17 cellular contexts compared by ENCODE assay signal in the genomic region with DNA sequence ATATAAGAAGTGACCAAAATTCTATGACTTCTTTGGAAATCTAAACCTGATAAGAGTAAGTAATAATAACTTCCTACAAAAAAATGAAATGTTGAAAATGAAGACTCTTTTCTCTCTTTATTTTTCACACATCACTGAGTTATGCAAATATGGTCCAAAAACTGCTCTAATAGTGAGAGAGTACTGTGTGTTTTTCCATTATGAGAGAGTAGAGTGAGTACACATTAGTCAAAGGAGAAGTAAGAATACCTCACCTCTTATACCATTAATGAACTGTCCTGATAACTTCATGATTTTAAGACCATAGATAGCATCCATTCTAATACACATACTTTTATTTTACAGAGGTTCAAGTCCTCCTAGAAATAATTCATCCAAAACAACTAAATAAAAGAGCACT.
"Had no signal": no experiment of that assay in that cellular context is flagged by ENCODE, and none has a peak within 500 bp of the region (broad histone marks: within the 10 kb centered on the region; RNA-seq: fewer than 3 reads in every experiment).

No MANE protein-coding gene starts in this region.

- H3K36me3 ChIP-seq: colonic mucosa, esophagus muscularis mucosa, left ventricle myocardium inferior, neutrophil, sigmoid colon had no signal

- H3K4me3 Mint-ChIP-seq: activated CD4-positive, alpha-beta memory T cell treated with anti-CD3 and anti-CD28 coated beads, Interleukin-2, amount 10 ng/mL, durations not matched to agents 7 days and 5 days; activated CD4-positive, alpha-beta T cell treated with anti-CD3 and anti-CD28 coated beads for 36 hours; activated naive CD8-positive, alpha-beta T cell treated with anti-CD3 and anti-CD28 coated beads for 36 hours; brain; naive thymus-derived CD8-positive, alpha-beta T cell; stimulated activated effector memory CD8-positive, alpha-beta T cell treated with anti-CD3 and anti-CD28 coated beads, Interleukin-12 subunit alpha, Interleukin-12 subunit beta, amount 100 ng/mL, for 72 hours had no signal

- DNase-seq: activated CD4-positive, alpha-beta memory T cell treated with anti-CD3 and anti-CD28 coated beads, Interleukin-2, amount 10 ng/mL, durations not matched to agents 7 days and 5 days; activated CD4-positive, alpha-beta T cell treated with anti-CD3 and anti-CD28 coated beads for 36 hours; activated gamma-delta T cell treated with Interleukin-2 at 50 U/mL for 16 hours; activated naive CD8-positive, alpha-beta T cell treated with anti-CD3 and anti-CD28 coated beads for 36 hours; central memory CD4-positive, alpha-beta T cell; colonic mucosa; hippocampal formation; left ventricle myocardium inferior; mucosa of descending colon; naive thymus-derived CD8-positive, alpha-beta T cell; sigmoid colon; stimulated activated CD4-positive, alpha-beta T cell treated with anti-CD3 and anti-CD28 coated beads, Interleukin-1b, Interleukin-23, amount 100 ng/mL, for 48 hours had no signal

- H3K4me3 ChIP-seq: colonic mucosa, esophagus muscularis mucosa, left ventricle myocardium inferior, mucosa of descending colon, sigmoid colon had no signal

- H3K27ac ChIP-seq: colonic mucosa, esophagus muscularis mucosa, left ventricle myocardium inferior, neutrophil, parathyroid adenoma, sigmoid colon had no signal

- H3K36me3 Mint-ChIP-seq: activated naive CD8-positive, alpha-beta T cell treated with anti-CD3 and anti-CD28 coated beads for 36 hours; brain; stimulated activated effector memory CD8-positive, alpha-beta T cell treated with anti-CD3 and anti-CD28 coated beads, Interleukin-12 subunit alpha, Interleukin-12 subunit beta, amount 100 ng/mL, for 72 hours had no signal

- H3K4me1 ChIP-seq: colonic mucosa, esophagus muscularis mucosa, left ventricle myocardium inferior, parathyroid adenoma, sigmoid colon had no signal

- H3K79me2 ChIP-seq: parathyroid adenoma had no signal

- ATAC-seq: activated CD4-positive, alpha-beta T cell treated with anti-CD3 and anti-CD28 coated beads for 36 hours; mucosa of descending colon; naive thymus-derived CD8-positive, alpha-beta T cell; stimulated activated effector memory CD8-positive, alpha-beta T cell treated with anti-CD3 and anti-CD28 coated beads, Interleukin-12 subunit alpha, Interleukin-12 subunit beta, amount 100 ng/mL, for 72 hours had no signal

- H3K9me3 ChIP-seq: colonic mucosa, esophagus muscularis mucosa, left ventricle myocardium inferior, mucosa of descending colon, neutrophil, sigmoid colon had no signal

- H3K9ac ChIP-seq: parathyroid adenoma had no signal

- H3K4me1 Mint-ChIP-seq: activated CD4-positive, alpha-beta memory T cell treated with anti-CD3 and anti-CD28 coated beads, Interleukin-2, amount 10 ng/mL, durations not matched to agents 7 days and 5 days; activated CD4-positive, alpha-beta T cell treated with anti-CD3 and anti-CD28 coated beads for 36 hours; activated naive CD8-positive, alpha-beta T cell treated with anti-CD3 and anti-CD28 coated beads for 36 hours; brain; naive thymus-derived CD8-positive, alpha-beta T cell; stimulated activated effector memory CD8-positive, alpha-beta T cell treated with anti-CD3 and anti-CD28 coated beads, Interleukin-12 subunit alpha, Interleukin-12 subunit beta, amount 100 ng/mL, for 72 hours had no signal

- H3K27me3 ChIP-seq: colonic mucosa, esophagus muscularis mucosa, neutrophil, sigmoid colon had no signal

- H3K27ac Mint-ChIP-seq: activated CD4-positive, alpha-beta memory T cell treated with anti-CD3 and anti-CD28 coated beads, Interleukin-2, amount 10 ng/mL, durations not matched to agents 7 days and 5 days; activated CD4-positive, alpha-beta T cell treated with anti-CD3 and anti-CD28 coated beads for 36 hours; activated naive CD8-positive, alpha-beta T cell treated with anti-CD3 and anti-CD28 coated beads for 36 hours; brain; naive thymus-derived CD8-positive, alpha-beta T cell; stimulated activated effector memory CD8-positive, alpha-beta T cell treated with anti-CD3 and anti-CD28 coated beads, Interleukin-12 subunit alpha, Interleukin-12 subunit beta, amount 100 ng/mL, for 72 hours had no signal

- H3K27me3 Mint-ChIP-seq: activated CD4-positive, alpha-beta memory T cell treated with anti-CD3 and anti-CD28 coated beads, Interleukin-2, amount 10 ng/mL, durations not matched to agents 7 days and 5 days; activated CD4-positive, alpha-beta T cell treated with anti-CD3 and anti-CD28 coated beads for 36 hours; activated naive CD8-positive, alpha-beta T cell treated with anti-CD3 and anti-CD28 coated beads for 36 hours; brain; naive thymus-derived CD8-positive, alpha-beta T cell had no signal

- H2AFZ ChIP-seq: parathyroid adenoma had no signal
